In genomic region chr11:125517116-125517804, GRCh38 we compare ENCODE assay signal across 8 cellular contexts. TPM values are rescaled to one million over a fixed set of nuclear protein-coding genes. Genes with fewer than 3 reads are reported as not detected.
DNase-seq lines count a peak whose midpoint lies in the region; ATAC-seq, FAIRE-seq and TF ChIP-seq lines count a peak whose summit lies in the region.

No MANE protein-coding gene starts in this region.

- H4K20me1 ChIP-seq in HepG2 (ENCODE audit: insufficient read depth, low read length), result no peaks in the 10 kb centered on the region

- no peak for ATAC-seq in HepG2
- ATAC-seq in GM18858 (IDR thresholded peaks at IDR 0.05; ENCODE audit: unreplicated experiment), result no peak

- POLR2A ChIA-PET in HepG2 (lab: Yijun Ruan, JAX), result no interaction called here

- no peak overlapping the region for H3K4me3 ChIP-seq in HepG2 (replicated peaks in 1 of 3; ENCODE audit: insufficient read depth in 1 of 3, low read depth in 2 of 3, low read length in 3 of 3)

- in situ Hi-C loops in HepG2 (cut with HindIII; ENCODE audit: extremely low pct_ligation_motif_present, low pct_unique_long_range_greater_than_20kb), result no loop called here

- no peak for TF ChIP-seq EP300 in HepG2 (IDR thresholded peaks at IDR 0.05; ENCODE audit: low read depth in 2 of 2, low read length in 2 of 2)
- no peak for TF ChIP-seq EP300 in HepG2 (CRISPR knock-in tag; IDR thresholded peaks at IDR 0.05; ENCODE audit: borderline replicate concordance)

- no peak overlapping the region for H2AFZ ChIP-seq in HepG2 (ENCODE audit: low read length)

- 34% methylated on average over 4 of the region's 4 CpGs for WGBS in HepG2 (ENCODE audit: low lambda C conversion rate)

- H3K79me2 ChIP-seq in HepG2 (ENCODE audit: insufficient read depth, low read length), result no peaks in the 10 kb centered on the region

- intact Hi-C loops in HepG2 (cut with micrococcal nuclease; ENCODE audit: unreplicated experiment), result no loop called here

- BruUV-seq in HepG2 (replicated peaks; lab: Mats Ljungman, UMichigan), result no TSS peak

- H3K27me3 ChIP-seq in HepG2 (ENCODE audit: control insufficient read depth in 1 of 2, insufficient read depth in 2 of 2, low read length in 2 of 2), result no peaks in the 10 kb centered on the region

- DNase-seq in COR-L47 (lab: John Stamatoyannopoulos, UW) (peak; percentile 90), MV-4-11 (lab: John Stamatoyannopoulos, UW) (peak; percentile 41), cerebellar cortex (ENCODE audit: low spot score) (peak; percentile 95), HepG2 (ENCODE audit: low spot score) (no peak), LoVo (ENCODE audit: low spot score) (no peak), T1000 (lab: John Stamatoyannopoulos, UW) (no peak), T-helper 2 cell (no peak)

- no peaks in the 10 kb centered on the region for H3K4me1 ChIP-seq in HepG2 (ENCODE audit: insufficient read depth, low read length)

- no peak for TF ChIP-seq CTCF in HepG2 (CRISPR knock-in tag; IDR thresholded peaks at IDR 0.05)

- no peak for TF ChIP-seq POLR2A in HepG2 (IDR thresholded peaks at IDR 0.05; ENCODE audit: insufficient read depth in 1 of 2, low read depth in 2 of 2, low read length in 2 of 2)

- CTCF ChIA-PET in HepG2 (lab: Yijun Ruan, JAX; ENCODE audit: low intra/inter-chr PET ratio, low total read pairs), result no interaction called here

- no peak overlapping the region for H3K9ac ChIP-seq in HepG2 (ENCODE audit: insufficient read depth, low read depth, low read length)

- no peak overlapping the region for H3K27ac ChIP-seq in HepG2 (ENCODE audit: extremely low read length, insufficient read depth, low read length)

- no peak for TF ChIP-seq RAD21 in HepG2 (CRISPR knock-in tag; IDR thresholded peaks at IDR 0.05)

- no peak for FAIRE-seq in HepG2 (lab: Jason Lieb, UNC)

- no peaks in the 10 kb centered on the region for H3K36me3 ChIP-seq in HepG2 (replicated peaks in 1 of 2; ENCODE audit: control insufficient read depth in 1 of 2, insufficient read depth in 2 of 2, low read length in 2 of 2)

- H3K4me2 ChIP-seq in HepG2 (ENCODE audit: low read depth, low read length), result no peak overlapping the region

- H3K9me3 ChIP-seq in HepG2 (ENCODE audit: low read length), result peaks cover 5% of the 10 kb centered on the region; the same call in 1 of the 2 replicates

TF ChIP-seq in HepG2, 621 proteins besides CTCF, POLR2A, EP300 and RAD21:
- TF ChIP-seq CBX5 (CRISPR knock-in tag; IDR thresholded peaks at IDR 0.05; ENCODE audit: borderline replicate concordance), result no peak
- peak; percentile 54; the same call in 1 of the 2 replicates for TF ChIP-seq RFX5 (IDR thresholded peaks at IDR 0.05; ENCODE audit: low read depth, low read length)
- TF ChIP-seq REST (IDR thresholded peaks at IDR 0.05; ENCODE audit: borderline replicate concordance in 1 of 2, low read depth in 1 of 2, low read length in 2 of 2), result no peak
- TF ChIP-seq JUN (CRISPR knock-in tag; IDR thresholded peaks at IDR 0.05), result no peak
- no peak for TF ChIP-seq GABPA (IDR thresholded peaks at IDR 0.05; ENCODE audit: low read depth, low read length)
- no peak for TF ChIP-seq GABPA (CRISPR knock-in tag; IDR thresholded peaks at IDR 0.05; ENCODE audit: low read depth)
- peak; percentile 37; the same call in 1 of the 2 replicates for TF ChIP-seq RFX1 (IDR thresholded peaks at IDR 0.05)
- TF ChIP-seq RFX3 (CRISPR knock-in tag; IDR thresholded peaks at IDR 0.05), result peak; percentile 41; the same call in 1 of the 2 replicates

RNA-seq across cellular contexts. Expression of gene FEZ1, which starts 21.2 kb away (rescaled TPM):
- total RNA-seq in HepG2 (2016; rRNA removed; fragmentation: Illumina TruSeq; extraction: Trizol), result not detected in 2 replicates
- total RNA-seq in HepG2 (2016; cell fraction: cytosol; rRNA removed; fragmentation: Illumina TruSeq; extraction: Trizol; ENCODE audit: low read depth), result not detected in 2 replicates
- not detected in 2 replicates for total RNA-seq in HepG2 (2016; cell fraction: insoluble cytoplasmic fraction; rRNA removed; fragmentation: Illumina TruSeq; extraction: Trizol)
- not detected in 2 replicates for total RNA-seq in HepG2 (2016; cell fraction: membrane; rRNA removed; fragmentation: Illumina TruSeq; extraction: Trizol)
- total RNA-seq in HepG2 (2016; cell fraction: nucleus; rRNA removed; fragmentation: Illumina TruSeq; extraction: Trizol), result not detected in 2 replicates
- polyA plus RNA-seq in HepG2 (2011; rRNA removed), result not detected in 2 replicates
- polyA plus RNA-seq in HepG2 (2011; cell fraction: cytosol; rRNA removed), result not detected in 2 replicates
- polyA plus RNA-seq in HepG2 (2011; cell fraction: nucleus; rRNA removed), result not detected in 2 replicates
- polyA plus RNA-seq in HepG2 (2012), result 0.33 TPM in 1 of 2 replicates, not detected in the other
- not detected in 2 replicates for polyA plus RNA-seq in HepG2 (2016; cell fraction: cytosol; fragmentation: Illumina TruSeq; extraction: Trizol; ENCODE audit: low read depth)
- not detected in 2 replicates for polyA plus RNA-seq in HepG2 (2016; cell fraction: insoluble cytoplasmic fraction; fragmentation: Illumina TruSeq; extraction: Trizol; ENCODE audit: low read depth)
- polyA plus RNA-seq in HepG2 (2016; cell fraction: membrane; fragmentation: Illumina TruSeq; extraction: Trizol; ENCODE audit: low read depth), result not detected in 2 replicates
- not detected in 2 replicates for polyA plus RNA-seq in HepG2 (2016; cell fraction: nucleus; fragmentation: Illumina TruSeq; extraction: Trizol; ENCODE audit: insufficient read depth, low read depth)
- polyA minus RNA-seq in HepG2 (2011; rRNA and poly(A)+ RNA removed; ENCODE audit: low replicate concordance), result 0.44 TPM in 1 of 2 replicates, not detected in the other
- not detected in 2 replicates for polyA minus RNA-seq in HepG2 (2011; cell fraction: cytosol; rRNA and poly(A)+ RNA removed)
- not detected in 2 replicates for polyA minus RNA-seq in HepG2 (2011; cell fraction: nucleus; rRNA and poly(A)+ RNA removed)

RNA-seq across cellular contexts. Expression of gene EI24, which starts 52.0 kb away (rescaled TPM):
- total RNA-seq in HepG2 (2016; rRNA removed; fragmentation: Illumina TruSeq; extraction: Trizol), result 126 and 138 TPM in 2 replicates
- 208 and 212 TPM in 2 replicates for total RNA-seq in HepG2 (2016; cell fraction: cytosol; rRNA removed; fragmentation: Illumina TruSeq; extraction: Trizol; ENCODE audit: low read depth)
- 124 and 136 TPM in 2 replicates for total RNA-seq in HepG2 (2016; cell fraction: insoluble cytoplasmic fraction; rRNA removed; fragmentation: Illumina TruSeq; extraction: Trizol)
- total RNA-seq in HepG2 (2016; cell fraction: membrane; rRNA removed; fragmentation: Illumina TruSeq; extraction: Trizol), result 398 and 405 TPM in 2 replicates
- total RNA-seq in HepG2 (2016; cell fraction: nucleus; rRNA removed; fragmentation: Illumina TruSeq; extraction: Trizol), result 62.3 and 65.1 TPM in 2 replicates
- polyA plus RNA-seq in HepG2 (2011; rRNA removed), result 70.0 and 84.7 TPM in 2 replicates
- polyA plus RNA-seq in HepG2 (2011; cell fraction: cytosol; rRNA removed), result 74.3 and 105 TPM in 2 replicates
- polyA plus RNA-seq in HepG2 (2011; cell fraction: nucleus; rRNA removed), result 19.8 and 28.7 TPM in 2 replicates
- polyA plus RNA-seq in HepG2 (2012), result 55.7 and 63.2 TPM in 2 replicates
- 321 and 335 TPM in 2 replicates for polyA plus RNA-seq in HepG2 (2016; cell fraction: cytosol; fragmentation: Illumina TruSeq; extraction: Trizol; ENCODE audit: low read depth)
- 170 and 183 TPM in 2 replicates for polyA plus RNA-seq in HepG2 (2016; cell fraction: insoluble cytoplasmic fraction; fragmentation: Illumina TruSeq; extraction: Trizol; ENCODE audit: low read depth)
- 442 and 463 TPM in 2 replicates for polyA plus RNA-seq in HepG2 (2016; cell fraction: membrane; fragmentation: Illumina TruSeq; extraction: Trizol; ENCODE audit: low read depth)
- 109 and 110 TPM in 2 replicates for polyA plus RNA-seq in HepG2 (2016; cell fraction: nucleus; fragmentation: Illumina TruSeq; extraction: Trizol; ENCODE audit: insufficient read depth, low read depth)
- 105 and 116 TPM in 2 replicates for polyA minus RNA-seq in HepG2 (2011; rRNA and poly(A)+ RNA removed; ENCODE audit: low replicate concordance)
- 34.0 and 35.6 TPM in 2 replicates for polyA minus RNA-seq in HepG2 (2011; cell fraction: cytosol; rRNA and poly(A)+ RNA removed)
- polyA minus RNA-seq in HepG2 (2011; cell fraction: nucleus; rRNA and poly(A)+ RNA removed), result 20.9 and 25.4 TPM in 2 replicates

Comparison
In these comparisons a context has a peak if more than half of its experiments do, and no peak if none do; other contexts are left out.
1. DNase-seq: peak in COR-L47 (single experiment), MV-4-11 (single experiment) and cerebellar cortex (single experiment); none in HepG2 (single experiment), LoVo (single experiment), T1000 (single experiment) and T-helper 2 cell (0 of 5).